In genomic region chr12:83408168-83408567, GRCh38 we compare ENCODE assay signal across 33 cellular contexts.
"Had no signal": no experiment of that assay in that cellular context is flagged by ENCODE, and none has a peak within 500 bp of the region (broad histone marks: within the 10 kb centered on the region; RNA-seq: fewer than 3 reads in every experiment).

No MANE protein-coding gene starts in this region.

- FAIRE-seq: bronchial epithelial cell, colon had no signal

- ATAC-seq: activated CD4-positive, CD25-positive, alpha-beta regulatory T cell treated with anti-CD3 and anti-CD28 coated beads, Interleukin-2, amount 50 U/mL, for 24 hours; activated CD8-positive, alpha-beta memory T cell treated with anti-CD3 and anti-CD28 coated beads, Interleukin-2, amount 10 ng/mL, durations not matched to agents 7 days and 5 days; activated CD8-positive, alpha-beta T cell treated with anti-CD3 and anti-CD28 coated beads, Interleukin-2, amount 10 ng/mL, durations not matched to agents 7 days and 5 days; activated naive CD8-positive, alpha-beta T cell treated with anti-CD3 and anti-CD28 coated beads, Interleukin-2, amount 50 U/mL, for 24 hours; effector memory CD8-positive, alpha-beta T cell; gastroesophageal sphincter; heart right ventricle; T-helper 17 cell had no signal

- H3K9me3 ChIP-seq: adrenal gland, esophagus muscularis mucosa, gastroesophageal sphincter had no signal

- H3K4me1 ChIP-seq: adrenal gland, esophagus muscularis mucosa, gastroesophageal sphincter, heart right ventricle had no signal

- H3K36me3 ChIP-seq: adrenal gland, brain microvascular endothelial cell, esophagus muscularis mucosa, gastroesophageal sphincter, heart right ventricle, WERI-Rb-1 had no signal

- H3K27ac ChIP-seq: adrenal gland, brain microvascular endothelial cell, esophagus muscularis mucosa, gastroesophageal sphincter, heart right ventricle, WERI-Rb-1 had no signal

- H3K4me3 ChIP-seq: adrenal gland, esophagus muscularis mucosa, gastroesophageal sphincter, heart right ventricle had no signal

- H3K27me3 ChIP-seq: adrenal gland, brain microvascular endothelial cell, esophagus muscularis mucosa, gastroesophageal sphincter, heart right ventricle had no signal

- DNase-seq: activated B cell treated with CpG ODN at 0.5 μM for 24 hours; activated CD4-positive, alpha-beta memory T cell treated with anti-CD3 and anti-CD28 coated beads for 36 hours; activated CD4-positive, alpha-beta T cell treated with anti-CD3 and anti-CD28 coated beads for 48 hours; activated CD4-positive, alpha-beta T cell treated with anti-CD3 and anti-CD28 coated beads, Interleukin-2, amount 50 U/mL, for 1 hour; activated CD8-positive, alpha-beta memory T cell treated with anti-CD3 and anti-CD28 coated beads, Interleukin-2, amount 10 ng/mL, durations not matched to agents 7 days and 5 days; activated CD8-positive, alpha-beta memory T cell treated with anti-CD3 and anti-CD28 coated beads, Interleukin-2, amount 50 U/mL, for 4 hours; activated CD8-positive, alpha-beta T cell treated with anti-CD3 and anti-CD28 coated beads, Interleukin-2, amount 10 ng/mL, durations not matched to agents 7 days and 5 days; activated effector memory CD4-positive, alpha-beta T cell treated with anti-CD3 and anti-CD28 coated beads, Interleukin-2, amount 50 U/mL, for 16 hours; activated naive CD4-positive, alpha-beta T cell treated with anti-CD3 and anti-CD28 coated beads for 36 hours; activated naive CD8-positive, alpha-beta T cell treated with anti-CD3 and anti-CD28 coated beads for 36 hours; activated naive CD8-positive, alpha-beta T cell treated with anti-CD3 and anti-CD28 coated beads, Interleukin-2, amount 50 U/mL, for 24 hours; activated T-cell treated with anti-CD3 and anti-CD28 coated beads, Interleukin-2, amount 50 U/mL, for 1 hour; activated T-cell treated with anti-CD3 and anti-CD28 coated beads, Interleukin-2, amount 50 U/mL, for 48 hours; adrenal gland; amygdala; aorta; cortex of kidney; dermis blood vessel endothelial cell; effector CD4-positive, alpha-beta T cell; effector memory CD8-positive, alpha-beta T cell; erythroblast; foreskin melanocyte; heart right ventricle; T-helper 1 cell; T-helper 17 cell; T1000; WERI-Rb-1 had no signal
